ENCODE assay signal across 9 cellular contexts in the genomic region with DNA sequence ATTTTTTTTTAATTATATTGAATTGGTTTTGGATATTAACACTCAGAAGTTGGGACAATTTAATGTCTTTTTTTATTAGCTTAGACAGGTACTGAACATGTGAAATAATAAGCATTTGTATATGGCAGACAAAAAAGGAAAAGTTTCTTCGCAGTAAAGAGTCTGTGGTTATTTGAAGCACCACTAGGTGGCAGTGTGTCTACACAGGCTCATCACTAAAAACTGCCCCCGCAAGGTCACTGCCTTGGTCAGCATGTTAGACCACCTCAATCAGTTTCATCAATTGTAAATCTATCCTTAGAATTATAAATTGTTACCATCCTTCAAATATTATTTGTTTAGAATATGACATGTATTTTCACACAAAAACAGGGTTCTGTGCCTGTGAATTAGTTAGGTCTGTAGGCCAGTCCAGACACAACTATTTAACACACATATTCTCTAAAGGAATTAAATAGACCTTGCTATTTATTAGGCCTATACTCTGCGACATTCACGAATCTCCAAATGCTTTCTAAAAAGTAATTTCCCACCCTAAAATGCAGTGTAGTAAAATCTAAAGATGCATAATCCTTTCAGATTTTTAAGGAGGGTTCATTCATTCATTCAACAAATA. TPM values are rescaled to one million over a fixed set of nuclear protein-coding genes. Genes with fewer than 3 reads are reported as not detected.
DNase-seq lines count a peak whose midpoint lies in the region; FAIRE-seq and TF ChIP-seq lines count a peak whose summit lies in the region.
"Had no signal": no experiment of that assay in that cellular context is flagged by ENCODE, and none has a peak within 500 bp of the region (broad histone marks: within the 10 kb centered on the region; RNA-seq: fewer than 3 reads in every experiment).

No MANE protein-coding gene starts in this region.

- no CpG with 5 or more reads among the region's 4 CpGs for WGBS in H9 (ENCODE audit: extremely low coverage, insufficient read length, low lambda C conversion rate)

- H3K4me1 ChIP-seq in H9 (ENCODE audit: insufficient read depth, low read length) (no peaks in the 10 kb centered on the region), osteoblast (ENCODE audit: insufficient read depth, low read length) (no peaks in the 10 kb centered on the region)

- H4K20me1 ChIP-seq in H9 (ENCODE audit: control insufficient read depth, insufficient read depth, insufficient read length), result no peaks in the 10 kb centered on the region
- H4K20me1 ChIP-seq in osteoblast (ENCODE audit: insufficient read depth, low read length), result no peaks in the 10 kb centered on the region

- H3K27ac Mint-ChIP-seq in H9, result no peak overlapping the region
- H3K27ac Mint-ChIP-seq: IgD-negative memory B cell had no signal

- no peak overlapping the region for H4K91ac ChIP-seq in H9 (ENCODE audit: insufficient read length, low read depth, low read length)

- no peak overlapping the region for H4K8ac ChIP-seq in H9 (replicated peaks; ENCODE audit: insufficient read length, low read depth, low read length)

- peaks cover 3% of the 10 kb centered on the region in 2 experiments; a peak in 2 of 5 replicates for H3K9me3 Mint-ChIP-seq in H9

- H3K9me3 ChIP-seq in H9 (ENCODE audit: control insufficient read depth, low read depth, low read length), result no peaks in the 10 kb centered on the region
- H3K9me3 ChIP-seq in osteoblast (ENCODE audit: low read depth, low read length), result no peaks in the 10 kb centered on the region

- H3K27me3 ChIP-seq in H9 (ENCODE audit: insufficient read depth, low read length) (no peaks in the 10 kb centered on the region), dorsolateral prefrontal cortex (peaks cover 0 to 6% (median 0%) of the 10 kb centered on the region in 45 donors), osteoblast (ENCODE audit: insufficient read depth, low read length) (no peaks in the 10 kb centered on the region)

- H2BK120ac ChIP-seq in H9 (ENCODE audit: low read depth, low read length, poor library complexity, severe bottlenecking), result no peak overlapping the region

- H2BK15ac ChIP-seq in H9 (ENCODE audit: low read depth, low read length), result no peak overlapping the region

- H3T11ph ChIP-seq in H9 (ENCODE audit: low read length), result no peak overlapping the region

- no peak overlapping the region for H2AK5ac ChIP-seq in H9 (ENCODE audit: insufficient read length, low read length)

- no peak overlapping the region for H4K5ac ChIP-seq in H9 (ENCODE audit: insufficient read length, low read depth, low read length)

- no peak overlapping the region for H3K4ac ChIP-seq in H9 (ENCODE audit: low read depth, low read length)

- H2AFZ ChIP-seq in H9 (ENCODE audit: low read length) (no peak overlapping the region), osteoblast (ENCODE audit: low read length) (no peak overlapping the region)

- no peak overlapping the region for H2BK12ac ChIP-seq in H9 (ENCODE audit: insufficient read length, low read depth, low read length)

- no peak overlapping the region for H3K4me2 ChIP-seq in H9 (ENCODE audit: insufficient read depth, insufficient read length, low read length)
- H3K4me2 ChIP-seq in osteoblast (ENCODE audit: insufficient read depth, low read length), result no peak overlapping the region

- H3K23me2 ChIP-seq in H9 (ENCODE audit: insufficient read length, low read depth, low read length, poor library complexity, severe bottlenecking), result no peaks in the 10 kb centered on the region

- peak; percentile 35 for DNase-seq in ELF-1 (ENCODE audit: low read depth, low spot score)
- peak; percentile 36 for DNase-seq in H9
- DNase-seq in NAMALWA (ENCODE audit: low spot score), result peak; percentile 41
- no peak for DNase-seq in dorsolateral prefrontal cortex
- no peak for DNase-seq in osteoblast (ENCODE audit: insufficient read length, low spot score, missing footprints)
- DNase-seq in NCI-H1092 (lab: John Stamatoyannopoulos, UW), result no peak
- no peak for DNase-seq in central memory CD4-positive, alpha-beta T cell

- no peaks in the 10 kb centered on the region; the same call in none of the 2 replicates for H3K27me3 Mint-ChIP-seq in H9 (ENCODE audit: low read depth)
- H3K27me3 Mint-ChIP-seq: IgD-negative memory B cell had no signal

- peak; percentile 90 for TF ChIP-seq CTCF in H9 (conservative IDR thresholded peaks at IDR 0.05)
- peak; percentile 63 to 88 (median 77) for TF ChIP-seq CTCF in dorsolateral prefrontal cortex (IDR thresholded peaks at IDR 0.05 in 54 of 56, conservative IDR thresholded peaks at IDR 0.05 in 2 of 56; ENCODE audit: low read depth in 1 of 56, partially characterized antibody in 56 of 56)
- TF ChIP-seq CTCF in osteoblast (IDR thresholded peaks at IDR 0.05; ENCODE audit: extremely low read depth, low read depth, low read length), result peak; percentile 83

- peaks cover 0 to 2% (median 2%) of the 10 kb centered on the region in 3 experiments; a peak in 3 of 7 replicates for H3K36me3 Mint-ChIP-seq in H9 (ENCODE audit: insufficient read depth in 1 of 3, low read depth in 3 of 3)
- H3K36me3 Mint-ChIP-seq: IgD-negative memory B cell had no signal

- intact Hi-C loops in dorsolateral prefrontal cortex (cut with DNase I), result loop anchor here in 1 of 2 donors (10.0 kb wide), 1 partner anchor 730 kb away; no protein-coding TSS in a partner anchor

- no peak overlapping the region for H3K14ac ChIP-seq in H9 (ENCODE audit: insufficient read depth, low read length)

- peak; percentile 91 for FAIRE-seq in A204.1 (lab: Jason Lieb, UNC)

- no peak overlapping the region for H3K23ac ChIP-seq in H9 (ENCODE audit: insufficient read length, low read depth, low read length)

- no peak overlapping the region for H3K18ac ChIP-seq in H9 (ENCODE audit: insufficient read length, low read depth, low read length)

- H3K4me3 Mint-ChIP-seq in H9, result no peak overlapping the region
- H3K4me3 Mint-ChIP-seq: IgD-negative memory B cell had no signal

- H3K27ac ChIP-seq in H9 (ENCODE audit: insufficient read length, low read depth, low read length), result no peak overlapping the region
- no peak overlapping the region for H3K27ac ChIP-seq in dorsolateral prefrontal cortex
- H3K27ac ChIP-seq in osteoblast (ENCODE audit: low read depth, low read length), result no peak overlapping the region

- H3K4me3 ChIP-seq in dorsolateral prefrontal cortex (no peak overlapping the region), osteoblast (ENCODE audit: insufficient read depth, low read length) (no peak overlapping the region)

- H2BK5ac ChIP-seq in H9 (ENCODE audit: insufficient read length, low read length), result no peak overlapping the region

- H3K79me2 ChIP-seq in H9 (ENCODE audit: insufficient read depth, low read length) (no peaks in the 10 kb centered on the region), osteoblast (ENCODE audit: insufficient read depth, low read length) (no peaks in the 10 kb centered on the region)

- no peaks in the 10 kb centered on the region for H3K36me3 ChIP-seq in osteoblast (ENCODE audit: insufficient read depth, low read length)

- no peak overlapping the region for H3K9ac ChIP-seq in H9 (ENCODE audit: extremely low read depth, insufficient read length, low read length)

- H3K79me1 ChIP-seq in H9 (ENCODE audit: insufficient read depth, low read depth, low read length, poor library complexity, severe bottlenecking), result no peaks in the 10 kb centered on the region

- H3K4me1 Mint-ChIP-seq in H9, result no peaks in the 10 kb centered on the region
- H3K4me1 Mint-ChIP-seq: IgD-negative memory B cell had no signal

- no peak overlapping the region for H2BK20ac ChIP-seq in H9 (ENCODE audit: low read depth, low read length, poor library complexity, severe bottlenecking)

- no peak overlapping the region for H3K56ac ChIP-seq in H9 (ENCODE audit: insufficient read length, low read depth, low read length)

RNA-seq across cellular contexts. Expression of a gene that starts 17.0 kb away (rescaled TPM):
- total RNA-seq in H9 (2021) (not detected in 2 replicates), dorsolateral prefrontal cortex (not detected), osteoblast (0.59 and 0.72 TPM in 2 replicates)

Comparison
In these comparisons a context has a peak if more than half of its experiments do, and no peak if none do; other contexts are left out.
1. DNase-seq: peak in ELF-1 (single experiment), H9 (single experiment) and NAMALWA (single experiment); none in dorsolateral prefrontal cortex (0 of 10), osteoblast (single experiment), NCI-H1092 (single experiment) and central memory CD4-positive, alpha-beta T cell (single experiment).
2. Peak in every context shown above with its lines, with median percentiles within 50 percentile points of each other: CTCF ChIP-seq.